ENCODE assay signal across 15 cellular contexts in the genomic region with DNA sequence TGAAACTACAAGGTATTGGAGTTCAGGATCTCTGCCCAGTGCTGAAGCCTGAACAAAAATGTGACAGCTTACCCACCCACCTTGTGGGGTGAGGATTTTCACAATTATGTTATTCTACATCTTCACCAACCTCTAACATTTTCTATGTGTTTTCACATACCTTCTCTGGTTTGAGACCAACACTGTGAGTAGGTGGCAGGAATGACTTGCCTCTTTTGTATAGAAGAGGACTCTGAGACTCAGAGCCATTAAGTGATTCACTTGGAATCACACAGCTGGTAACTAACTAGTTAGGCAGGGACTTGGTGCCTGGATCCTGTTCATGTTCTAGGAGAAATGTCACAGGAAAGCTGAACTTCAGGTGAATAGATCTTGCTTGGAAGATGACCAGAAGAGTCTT.
"Had no signal": no experiment of that assay in that cellular context is flagged by ENCODE, and none has a peak within 500 bp of the region (broad histone marks: within the 10 kb centered on the region; RNA-seq: fewer than 3 reads in every experiment).

No MANE protein-coding gene starts in this region.

- H3K36me3 ChIP-seq: neutrophil, prostate gland, right lobe of liver, thoracic aorta had no signal

- H3K9me3 ChIP-seq: neutrophil, prostate gland, right lobe of liver, thoracic aorta had no signal

- H3K4me3 ChIP-seq: hepatocyte, prostate gland, right lobe of liver, thoracic aorta had no signal

- H3K27ac ChIP-seq: hepatocyte, neutrophil, right lobe of liver, thoracic aorta had no signal

- H3K4me1 ChIP-seq: prostate gland had no signal

- H2AFZ ChIP-seq: hepatocyte had no signal

- DNase-seq: cerebellar nuclear complex; foreskin melanocyte; head of caudate nucleus; mammary epithelial cell; naive thymus-derived CD4-positive, alpha-beta T cell; retina; stimulated activated CD4-positive, alpha-beta T cell treated with anti-CD3 and anti-CD28 coated beads, Interleukin-4, amount 100 ng/mL, for 1 hour; stimulated activated CD8-positive, alpha-beta memory T cell treated with anti-CD3 and anti-CD28 coated beads, Interleukin-4, amount 100 ng/mL, for 48 hours; trophoblast cell had no signal

- H3K4me2 ChIP-seq: hepatocyte had no signal

- H3K27me3 ChIP-seq: neutrophil, right lobe of liver had no signal

- ATAC-seq: naive thymus-derived CD4-positive, alpha-beta T cell; stimulated activated memory B cell treated with anti-CD40 and anti-IgM and Interleukin-4, amounts not matched to agents 10 μg/mL and 1 μg/mL and 100 μg/mL, for 72 hours had no signal

- H3K79me2 ChIP-seq: hepatocyte had no signal
